Comparison of ENCODE assay signal across 8 cellular contexts in genomic region chr7:139648941-139649425, GRCh38.
DNase-seq lines count a peak whose midpoint lies in the region; ATAC-seq, FAIRE-seq and TF ChIP-seq lines count a peak whose summit lies in the region.

No MANE protein-coding gene starts in this region.

- H3K36me3 Mint-ChIP-seq in activated CD8-positive, alpha-beta T cell treated with anti-CD3 and anti-CD28 coated beads for 36 hours (ENCODE audit: low read depth), result no peaks in the 10 kb centered on the region

- peaks cover 62% of the 10 kb centered on the region for H3K4me1 ChIP-seq in A549

- WGBS in A549 (ENCODE audit: missing lambda C conversion rate), result 33% methylated on average over 14 of the region's 14 CpGs

- H3K4me3 Mint-ChIP-seq in activated CD8-positive, alpha-beta T cell treated with anti-CD3 and anti-CD28 coated beads for 36 hours, result peak overlapping the region; percentile 11

- DNase-seq in A549 (ENCODE audit: low read depth in 1 of 2, low spot score in 1 of 2) (no peak), mucosa of gallbladder (ENCODE audit: low spot score) (peak; percentile 22), NCI-H1436 (lab: John Stamatoyannopoulos, UW) (no peak), inferior parietal cortex (ENCODE audit: extremely low spot score) (no peak), KG1 (lab: John Stamatoyannopoulos, UW) (no peak)
- DNase-seq in activated CD8-positive, alpha-beta T cell treated with anti-CD3 and anti-CD28 coated beads for 36 hours, result peak; percentile 69

- CTCF ChIA-PET in A549 (lab: Yijun Ruan, JAX), result interaction anchor here (3.6 to 14.0 kb wide), 4 partner anchors 14 to 354 kb away, joined by 26 to 311 read pairs (median 52); partner anchors contain the start of gene HIPK2
- CTCF ChIA-PET in activated CD8-positive, alpha-beta T cell treated with anti-CD3 and anti-CD28 coated beads for 36 hours (lab: Charles Lee), result interaction anchor here (4.2 to 4.6 kb wide), 4 partner anchors 12 to 133 kb away, joined by 37 to 62 read pairs (median 47); partner anchors contain the start of gene HIPK2

- TF ChIP-seq EP300 in A549 (IDR thresholded peaks at IDR 0.05), result no peak

- TF ChIP-seq RAD21 in A549 (conservative IDR thresholded peaks at IDR 0.05 in 1 of 2, IDR thresholded peaks at IDR 0.05 in 1 of 2), result no peak

- peak overlapping the region; percentile 31 for H3K27ac Mint-ChIP-seq in activated CD8-positive, alpha-beta T cell treated with anti-CD3 and anti-CD28 coated beads for 36 hours

- no peak for FAIRE-seq in A549 (lab: Jason Lieb, UNC)

- no peaks in the 10 kb centered on the region for H3K9me3 Mint-ChIP-seq in activated CD8-positive, alpha-beta T cell treated with anti-CD3 and anti-CD28 coated beads for 36 hours

- ATAC-seq in A549, result peak in 1 of 2 experiments; percentile 38; a peak in 3 of 6 replicates
- peak; percentile 88 for ATAC-seq in GM19023 (IDR thresholded peaks at IDR 0.05; ENCODE audit: unreplicated experiment)
- ATAC-seq in HG03097 (IDR thresholded peaks at IDR 0.05; ENCODE audit: low FRiP score, unreplicated experiment), result peak; percentile 75
- ATAC-seq in activated CD8-positive, alpha-beta T cell treated with anti-CD3 and anti-CD28 coated beads for 36 hours, result peak; percentile 69

- peak overlapping the region; percentile 53 to 67 for H3K27ac ChIP-seq in A549

- no peak for TF ChIP-seq POLR2A in A549 (IDR thresholded peaks at IDR 0.05; ENCODE audit: low read length)

- POLR2A ChIA-PET in A549 (lab: Yijun Ruan, JAX), result no interaction called here
- POLR2A ChIA-PET in activated CD8-positive, alpha-beta T cell treated with anti-CD3 and anti-CD28 coated beads for 36 hours (lab: Charles Lee), result no interaction called here

- peak overlapping the region; percentile 56 for H3K4me2 ChIP-seq in A549

- no peak overlapping the region for H3K4me3 ChIP-seq in A549

- intact Hi-C loops in activated CD8-positive, alpha-beta T cell treated with anti-CD3 and anti-CD28 coated beads for 36 hours (cut with micrococcal nuclease), result loop anchor here (1.0 to 5.0 kb wide), 2 partner anchors 32 to 128 kb away; partner anchors contain the start of gene HIPK2

- no peak for TF ChIP-seq CTCF in A549 (IDR thresholded peaks at IDR 0.05)
- TF ChIP-seq CTCF in activated CD8-positive, alpha-beta T cell treated with anti-CD3 and anti-CD28 coated beads for 36 hours (IDR thresholded peaks at IDR 0.05), result no peak

- peaks cover 49% of the 10 kb centered on the region for H3K4me1 Mint-ChIP-seq in activated CD8-positive, alpha-beta T cell treated with anti-CD3 and anti-CD28 coated beads for 36 hours (ENCODE audit: low read depth)

- no peaks in the 10 kb centered on the region for H3K9me3 ChIP-seq in A549

- no peaks in the 10 kb centered on the region for H3K27me3 Mint-ChIP-seq in activated CD8-positive, alpha-beta T cell treated with anti-CD3 and anti-CD28 coated beads for 36 hours

TF ChIP-seq in A549, 52 proteins besides CTCF, POLR2A, EP300 and RAD21:
- TF ChIP-seq CHD4 (IDR thresholded peaks at IDR 0.05; ENCODE audit: borderline replicate concordance) (no peak), RARB (CRISPR knock-in tag; IDR thresholded peaks at IDR 0.05) (no peak), HOXB13 (CRISPR knock-in tag; IDR thresholded peaks at IDR 0.05; ENCODE audit: low read depth) (no peak)
- TF ChIP-seq, protein P1, sequence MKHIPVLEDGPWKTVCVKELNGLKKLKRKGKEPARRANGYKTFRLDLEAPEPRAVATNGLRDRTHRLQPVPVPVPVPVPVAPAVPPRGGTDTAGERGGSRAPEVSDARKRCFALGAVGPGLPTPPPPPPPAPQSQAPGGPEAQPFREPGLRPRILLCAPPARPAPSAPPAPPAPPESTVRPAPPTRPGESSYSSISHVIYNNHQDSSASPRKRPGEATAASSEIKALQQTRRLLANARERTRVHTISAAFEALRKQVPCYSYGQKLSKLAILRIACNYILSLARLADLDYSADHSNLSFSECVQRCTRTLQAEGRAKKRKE (CRISPR knock-in tag; IDR thresholded peaks at IDR 0.05; ENCODE audit: low read depth), result no peak

Comparison
In these comparisons a context has a peak if more than half of its experiments do, and no peak if none do; other contexts are left out.
1. DNase-seq: peak in activated CD8-positive, alpha-beta T cell treated with anti-CD3 and anti-CD28 coated beads for 36 hours (single experiment) and mucosa of gallbladder (single experiment); none in A549 (0 of 2), NCI-H1436 (single experiment), inferior parietal cortex (single experiment) and KG1 (single experiment).